19 cellular contexts compared by ENCODE assay signal in genomic region chr4:8724436-8725070, GRCh38.
DNase-seq lines count a peak whose midpoint lies in the region; ATAC-seq and TF ChIP-seq lines count a peak whose summit lies in the region.
"Had no signal": no experiment of that assay in that cellular context is flagged by ENCODE, and none has a peak within 500 bp of the region (broad histone marks: within the 10 kb centered on the region; RNA-seq: fewer than 3 reads in every experiment).

No MANE protein-coding gene starts in this region.

- H3K36me3 ChIP-seq in heart left ventricle: no peaks in the 10 kb centered on the region
- no peaks in the 10 kb centered on the region for H3K36me3 ChIP-seq in spleen
- H3K36me3 ChIP-seq: SJSA1 had no signal

- H3K9me3 ChIP-seq in heart left ventricle: no peaks in the 10 kb centered on the region
- peaks cover 0 to 2% (median under 1%) of the 10 kb centered on the region in 8 donors for H3K9me3 ChIP-seq in spleen
- H3K9me3 ChIP-seq: SJSA1 had no signal

- TF ChIP-seq POLR2A in heart left ventricle (IDR thresholded peaks at IDR 0.05) (no peak), spleen (IDR thresholded peaks at IDR 0.05) (no peak)

- H3K4me3 ChIP-seq in heart left ventricle (no peak overlapping the region), spleen (no peak overlapping the region)
- H3K4me3 ChIP-seq: SJSA1 had no signal

- WGBS in heart left ventricle, 4 donors: 45 to 59% (median 50%) methylated on average over 16 to 20 of the region's 20 CpGs
- 59 to 79% (median 69%) methylated on average over 17 to 20 of the region's 20 CpGs for WGBS in spleen, 5 donors

- DNase-seq in heart left ventricle (peak in 3 of 5 donors; percentile 3 to 47 (median 11)), Right ventricle myocardium superior (no peak), left lobe of liver (ENCODE audit: low spot score) (peak; percentile 27), spleen (peak; percentile 58), putamen (ENCODE audit: low spot score) (no peak), GM03348 (ENCODE audit: low spot score) (no peak), NCI-H1930 (lab: John Stamatoyannopoulos, UW) (no peak)
- DNase-seq: activated CD4-positive, alpha-beta T cell treated with anti-CD3 and anti-CD28 coated beads for 48 hours; C1 segment of cervical spinal cord; left cardiac atrium; midbrain; NCI-H1048; NCI-H1694 treated with DMSO at 0.1 percent for 48 hours; NCI-H69; T-helper 1 cell had no signal

- H3K4me1 ChIP-seq in heart left ventricle (peaks cover 0 to 5% (median 0%) of the 10 kb centered on the region in 12 donors), spleen (no peaks in the 10 kb centered on the region)
- H3K4me1 ChIP-seq: SJSA1 had no signal

- peaks cover 0 to 55% (median 25%) of the 10 kb centered on the region in 9 donors for H3K27me3 ChIP-seq in heart left ventricle
- peaks cover 0 to 31% (median 0%) of the 10 kb centered on the region in 7 donors for H3K27me3 ChIP-seq in spleen (replicated peaks in 1 of 7)
- H3K27me3 ChIP-seq: SJSA1 had no signal

- no peak for TF ChIP-seq CTCF in heart left ventricle (IDR thresholded peaks at IDR 0.05)
- TF ChIP-seq CTCF in spleen (IDR thresholded peaks at IDR 0.05 in 8 of 11, conservative IDR thresholded peaks at IDR 0.05 in 3 of 11): no peak

- ATAC-seq in heart left ventricle (no peak), Right ventricle myocardium superior (ENCODE audit: poor library complexity) (no peak), left lobe of liver (no peak), HG02840 (IDR thresholded peaks at IDR 0.05; ENCODE audit: low FRiP score, unreplicated experiment) (no peak)
- ATAC-seq: left cardiac atrium had no signal

- H3K27ac ChIP-seq in heart left ventricle (no peak overlapping the region), spleen (no peak overlapping the region)
- H3K27ac ChIP-seq: epithelial cell of prostate, HL-60, SJSA1 had no signal

- intact Hi-C loops in heart left ventricle (cut with DNase I) (no loop called here), Right ventricle myocardium superior (cut with DNase I) (no loop called here), spleen (cut with DNase I; ENCODE audit: low total_unique reads) (no loop called here)

Comparison
In these comparisons a context has a peak if more than half of its experiments do, and no peak if none do; other contexts are left out.
1. DNase-seq: peak in heart left ventricle (3 of 5), left lobe of liver (single experiment) and spleen (single experiment); none in Right ventricle myocardium superior (single experiment), putamen (single experiment), GM03348 (single experiment) and NCI-H1930 (0 of 2).